8 cellular contexts compared by ENCODE assay signal in the genomic region with DNA sequence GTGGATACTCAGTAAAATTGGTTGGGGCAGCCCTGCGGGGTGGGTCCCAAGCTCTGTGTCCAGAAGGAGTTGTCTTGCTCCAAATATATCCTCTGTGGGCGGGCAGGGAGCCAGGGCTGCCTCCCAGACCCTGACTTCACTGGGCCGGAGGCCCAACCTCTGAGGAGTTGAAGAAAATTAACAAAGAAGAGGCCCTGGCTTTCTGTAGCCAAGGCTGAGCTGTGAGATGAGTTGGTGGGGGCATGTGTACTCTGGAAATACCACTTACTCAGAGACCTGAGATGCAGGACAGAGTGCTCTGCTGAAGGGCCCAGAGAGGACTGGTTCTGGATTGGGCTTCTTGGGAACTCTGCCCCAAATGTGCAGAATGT.
DNase-seq lines count a peak whose midpoint lies in the region; ATAC-seq and TF ChIP-seq lines count a peak whose summit lies in the region.

No MANE protein-coding gene starts in this region.

- no peak for TF ChIP-seq POLR2A in NB4 (IDR thresholded peaks at IDR 0.05; ENCODE audit: extremely low read depth, insufficient read length)

- H3K9me3 Mint-ChIP-seq in WTC11: peaks cover 8% of the 10 kb centered on the region
- H3K9me3 Mint-ChIP-seq in T-cell: no peaks in the 10 kb centered on the region

- no peaks in the 10 kb centered on the region for H3K27me3 ChIP-seq in duodenal mucosa (ENCODE audit: control insufficient read depth in 1 of 2, insufficient read depth in 2 of 2, low read length in 2 of 2)
- no peaks in the 10 kb centered on the region for H3K27me3 ChIP-seq in mucosa of rectum (ENCODE audit: control insufficient read depth in 2 of 2, insufficient read depth in 2 of 2, low read length in 2 of 2)

- H3K36me3 ChIP-seq in duodenal mucosa (ENCODE audit: control insufficient read depth in 1 of 2, insufficient read depth in 2 of 2, low read length in 2 of 2) (no peaks in the 10 kb centered on the region), mucosa of rectum (ENCODE audit: control insufficient read depth in 2 of 2, insufficient read depth in 2 of 2, low read length in 2 of 2) (no peaks in the 10 kb centered on the region)

- peak; percentile 86 for DNase-seq in AG08395 (ENCODE audit: low spot score)
- DNase-seq in NB4 (ENCODE audit: low read depth): peak; percentile 40
- no peak for DNase-seq in WTC11 (ENCODE audit: low spot score)
- DNase-seq in T-cell: no peak
- no peak for DNase-seq in NK-92 treated with Interleukin-12 subunit alpha and Interleukin-12 subunit beta, amount 100 ng/mL, for 24 hours (lab: John Stamatoyannopoulos, UW)

- peaks cover 39% of the 10 kb centered on the region for H3K4me1 Mint-ChIP-seq in WTC11
- H3K4me1 Mint-ChIP-seq in T-cell: peaks cover 25 to 40% (median 25%) of the 10 kb centered on the region in 3 donors

- H3K27me3 Mint-ChIP-seq in WTC11 (ENCODE audit: low read depth) (0 out of 2 replicates have a peak, but pooled peaks cover 3% of the 10 kb centered on the region), T-cell (no peaks in the 10 kb centered on the region)

- TF ChIP-seq CTCF in NB4 (IDR thresholded peaks at IDR 0.05; ENCODE audit: low read depth, low read length): no peak
- TF ChIP-seq CTCF in WTC11 (IDR thresholded peaks at IDR 0.05): no peak

- POLR2A ChIA-PET in WTC11 (lab: Charles Lee) (no interaction called here), T-cell (lab: Charles Lee) (interaction anchor here in 1 of 2 donors (0.6 kb wide), 1 partner anchor 336 kb away, joined by 4 read pairs; no protein-coding TSS in a partner anchor)

- H3K9me3 ChIP-seq in duodenal mucosa (ENCODE audit: control insufficient read depth in 1 of 2, low read length in 2 of 2) (no peaks in the 10 kb centered on the region), mucosa of rectum (ENCODE audit: control insufficient read depth in 2 of 2, low read length in 2 of 2) (no peaks in the 10 kb centered on the region)

- ATAC-seq in WTC11 (no peak), T-cell (replicated peaks in 1 of 4) (no peak), GM18870 (IDR thresholded peaks at IDR 0.05; ENCODE audit: unreplicated experiment) (no peak)

- no peak overlapping the region for H3K4me3 ChIP-seq in NB4 (ENCODE audit: low read depth, low read length)
- H3K4me3 ChIP-seq in duodenal mucosa (ENCODE audit: low read depth in 1 of 2, low read length in 2 of 2): no peak overlapping the region
- no peak overlapping the region for H3K4me3 ChIP-seq in mucosa of rectum (ENCODE audit: low read length in 2 of 2)

- H3K9ac ChIP-seq in duodenal mucosa (ENCODE audit: low read depth in 1 of 2, low read length in 2 of 2) (peak overlapping the region in 1 of 2 donors; percentile 14), mucosa of rectum (ENCODE audit: low read depth in 1 of 2, low read length in 2 of 2) (no peak overlapping the region)

- H3K36me3 Mint-ChIP-seq in WTC11 (no peaks in the 10 kb centered on the region), T-cell (no peaks in the 10 kb centered on the region)

- CTCF ChIA-PET in WTC11 (lab: Charles Lee) (interaction anchor here (0.7 to 3.3 kb wide), 3 partner anchors 16 to 620 kb away, joined by 3 to 17 read pairs (median 3); no protein-coding TSS in a partner anchor), T-cell (lab: Charles Lee) (interaction anchor here (1.1 to 1.3 kb wide), 2 partner anchors 213 to 547 kb away, joined by 3 to 4 read pairs; no protein-coding TSS in a partner anchor)

- H3K4me3 Mint-ChIP-seq in WTC11 (no peak overlapping the region), T-cell (no peak overlapping the region)

- H3K27ac ChIP-seq in duodenal mucosa (ENCODE audit: low read depth, low read length): peak overlapping the region; percentile 26
- H3K27ac ChIP-seq in mucosa of rectum (ENCODE audit: low read depth in 2 of 2, low read length in 2 of 2): peak overlapping the region; percentile 70 to 87

- H3K4me1 ChIP-seq in duodenal mucosa (ENCODE audit: control insufficient read depth in 1 of 2, insufficient read depth in 2 of 2, low read length in 2 of 2) (peaks cover 23 to 30% of the 10 kb centered on the region in 2 donors), mucosa of rectum (ENCODE audit: control insufficient read depth in 2 of 2, insufficient read depth in 2 of 2, low read length in 2 of 2) (peaks cover 21 to 29% of the 10 kb centered on the region in 2 donors)

- H3K27ac Mint-ChIP-seq in WTC11 (no peak overlapping the region), T-cell (peak overlapping the region in 1 of 2 donors; percentile 83)

TF ChIP-seq in WTC11, 78 proteins besides CTCF, POLR2A, EP300 and RAD21 (continues in another document):
- TF ChIP-seq ESRRA (CRISPR knock-in tag; IDR thresholded peaks at IDR 0.05; ENCODE audit: borderline replicate concordance): no peak
- TF ChIP-seq, protein P1, sequence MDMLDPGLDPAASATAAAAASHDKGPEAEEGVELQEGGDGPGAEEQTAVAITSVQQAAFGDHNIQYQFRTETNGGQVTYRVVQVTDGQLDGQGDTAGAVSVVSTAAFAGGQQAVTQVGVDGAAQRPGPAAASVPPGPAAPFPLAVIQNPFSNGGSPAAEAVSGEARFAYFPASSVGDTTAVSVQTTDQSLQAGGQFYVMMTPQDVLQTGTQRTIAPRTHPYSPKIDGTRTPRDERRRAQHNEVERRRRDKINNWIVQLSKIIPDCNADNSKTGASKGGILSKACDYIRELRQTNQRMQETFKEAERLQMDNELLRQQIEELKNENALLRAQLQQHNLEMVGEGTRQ (CRISPR knock-in tag; IDR thresholded peaks at IDR 0.05): no peak
- no peak for TF ChIP-seq ATF1 (CRISPR knock-in tag; IDR thresholded peaks at IDR 0.05)
- TF ChIP-seq TEAD1 (CRISPR knock-in tag; IDR thresholded peaks at IDR 0.05): no peak
- TF ChIP-seq, protein P2, sequence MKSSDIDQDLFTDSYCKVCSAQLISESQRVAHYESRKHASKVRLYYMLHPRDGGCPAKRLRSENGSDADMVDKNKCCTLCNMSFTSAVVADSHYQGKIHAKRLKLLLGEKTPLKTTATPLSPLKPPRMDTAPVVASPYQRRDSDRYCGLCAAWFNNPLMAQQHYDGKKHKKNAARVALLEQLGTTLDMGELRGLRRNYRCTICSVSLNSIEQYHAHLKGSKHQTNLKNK (CRISPR knock-in tag; IDR thresholded peaks at IDR 0.05): no peak
- no peak for TF ChIP-seq ZNF396 (CRISPR knock-in tag; IDR thresholded peaks at IDR 0.05; ENCODE audit: borderline replicate concordance)
- TF ChIP-seq HMGA2 (CRISPR knock-in tag; IDR thresholded peaks at IDR 0.05): no peak
- TF ChIP-seq, protein P3, sequence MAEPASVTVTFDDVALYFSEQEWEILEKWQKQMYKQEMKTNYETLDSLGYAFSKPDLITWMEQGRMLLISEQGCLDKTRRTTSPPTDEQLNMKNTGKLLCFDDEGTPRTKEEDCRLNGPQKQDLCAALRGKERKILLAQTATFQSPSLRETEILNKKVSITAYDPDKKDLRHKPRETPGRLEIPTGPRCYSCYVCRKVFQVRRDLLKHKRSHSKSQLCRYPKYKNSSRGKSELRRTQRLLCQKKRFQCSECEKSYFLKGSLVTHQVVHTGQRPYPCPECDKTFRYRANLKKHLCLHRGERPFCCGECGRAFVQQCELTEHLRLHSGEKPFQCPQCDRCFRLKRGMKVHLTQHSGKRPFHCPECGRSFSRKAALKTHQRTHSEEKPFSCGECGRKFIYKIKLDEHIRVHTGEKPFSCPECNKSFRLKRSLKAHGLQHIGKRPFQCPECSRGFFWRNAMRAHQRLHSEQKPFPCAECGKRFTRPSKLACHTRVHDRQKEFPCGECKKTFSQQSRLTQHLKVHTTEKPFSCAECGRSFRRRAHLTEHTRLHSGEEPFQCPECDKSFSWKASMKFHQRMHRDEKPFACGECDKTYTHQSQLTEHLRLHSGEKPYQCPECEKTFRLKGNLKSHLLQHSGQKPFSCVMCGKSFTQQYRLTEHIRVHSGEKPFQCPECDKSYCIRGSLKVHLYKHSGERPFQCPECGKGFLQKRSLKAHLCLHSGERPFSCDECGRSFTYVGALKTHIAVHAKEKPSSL (CRISPR knock-in tag; conservative IDR thresholded peaks at IDR 0.05): no peak
- no peak for TF ChIP-seq ETV6 (CRISPR knock-in tag; IDR thresholded peaks at IDR 0.05)
- no peak for TF ChIP-seq ZNF423 (CRISPR knock-in tag; IDR thresholded peaks at IDR 0.05)
- TF ChIP-seq, protein P4, sequence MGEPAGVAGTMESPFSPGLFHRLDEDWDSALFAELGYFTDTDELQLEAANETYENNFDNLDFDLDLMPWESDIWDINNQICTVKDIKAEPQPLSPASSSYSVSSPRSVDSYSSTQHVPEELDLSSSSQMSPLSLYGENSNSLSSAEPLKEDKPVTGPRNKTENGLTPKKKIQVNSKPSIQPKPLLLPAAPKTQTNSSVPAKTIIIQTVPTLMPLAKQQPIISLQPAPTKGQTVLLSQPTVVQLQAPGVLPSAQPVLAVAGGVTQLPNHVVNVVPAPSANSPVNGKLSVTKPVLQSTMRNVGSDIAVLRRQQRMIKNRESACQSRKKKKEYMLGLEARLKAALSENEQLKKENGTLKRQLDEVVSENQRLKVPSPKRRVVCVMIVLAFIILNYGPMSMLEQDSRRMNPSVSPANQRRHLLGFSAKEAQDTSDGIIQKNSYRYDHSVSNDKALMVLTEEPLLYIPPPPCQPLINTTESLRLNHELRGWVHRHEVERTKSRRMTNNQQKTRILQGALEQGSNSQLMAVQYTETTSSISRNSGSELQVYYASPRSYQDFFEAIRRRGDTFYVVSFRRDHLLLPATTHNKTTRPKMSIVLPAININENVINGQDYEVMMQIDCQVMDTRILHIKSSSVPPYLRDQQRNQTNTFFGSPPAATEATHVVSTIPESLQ (CRISPR knock-in tag; IDR thresholded peaks at IDR 0.05): no peak
- no peak for TF ChIP-seq MXD4 (CRISPR knock-in tag; IDR thresholded peaks at IDR 0.05; ENCODE audit: borderline replicate concordance)

Comparison
In these comparisons a context has a peak if more than half of its experiments do, and no peak if none do; other contexts are left out.
1. DNase-seq: peak in AG08395 (single experiment) and NB4 (single experiment); none in WTC11 (single experiment), T-cell (0 of 34) and NK-92 treated with Interleukin-12 subunit alpha and Interleukin-12 subunit beta, amount 100 ng/mL, for 24 hours (single experiment).